In genomic region chr4:98261291-98262271, GRCh38 we compare ENCODE assay signal across 1 cellular context.
TF ChIP-seq lines count a peak whose summit lies in the region.

TSS of gene RAP1GDS1 (plus strand) at chr4:98261384. CDS start at chr4:98261566, 182 bp downstream.

TF ChIP-seq in HEK293, 187 proteins besides CTCF, POLR2A, EP300 and RAD21 (continued from another document and continues in another):
- TF ChIP-seq, protein P1, sequence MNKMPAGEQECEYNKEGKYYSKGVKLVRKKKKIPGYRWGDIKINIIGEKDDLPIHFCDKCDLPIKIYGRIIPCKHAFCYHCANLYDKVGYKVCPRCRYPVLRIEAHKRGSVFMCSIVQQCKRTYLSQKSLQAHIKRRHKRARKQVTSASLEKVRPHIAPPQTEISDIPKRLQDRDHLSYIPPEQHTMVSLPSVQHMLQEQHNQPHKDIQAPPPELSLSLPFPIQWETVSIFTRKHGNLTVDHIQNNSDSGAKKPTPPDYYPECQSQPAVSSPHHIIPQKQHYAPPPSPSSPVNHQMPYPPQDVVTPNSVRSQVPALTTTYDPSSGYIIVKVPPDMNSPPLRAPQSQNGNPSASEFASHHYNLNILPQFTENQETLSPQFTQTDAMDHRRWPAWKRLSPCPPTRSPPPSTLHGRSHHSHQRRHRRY (tag by site-specific recombination; IDR thresholded peaks at IDR 0.05): no peak
- TF ChIP-seq GLIS2 (tag by site-specific recombination; IDR thresholded peaks at IDR 0.05) (peak; percentile 70; the same call in 1 of the 2 replicates), KLF10 (tag by site-specific recombination; IDR thresholded peaks at IDR 0.05) (no peak), ZNF692 (tag by site-specific recombination; IDR thresholded peaks at IDR 0.05) (no peak), ZNF670 (tag by site-specific recombination; IDR thresholded peaks at IDR 0.05; ENCODE audit: low read depth) (no peak), ZNF623 (tag by site-specific recombination; IDR thresholded peaks at IDR 0.05) (no peak), ZNF837 (tag by site-specific recombination; IDR thresholded peaks at IDR 0.05) (no peak), ZNF114 (tag by site-specific recombination; IDR thresholded peaks at IDR 0.05) (no peak), ZNF558 (tag by site-specific recombination; IDR thresholded peaks at IDR 0.05) (no peak), OVOL3 (tag by site-specific recombination; IDR thresholded peaks at IDR 0.05) (no peak), ZBTB49 (tag by site-specific recombination; IDR thresholded peaks at IDR 0.05; ENCODE audit: low read depth) (no peak), ZBTB20 (tag by site-specific recombination; IDR thresholded peaks at IDR 0.05) (peak; percentile 84), PRDM10 (tag by site-specific recombination; IDR thresholded peaks at IDR 0.05) (peak; percentile 84), ZNF514 (tag by site-specific recombination; IDR thresholded peaks at IDR 0.05) (no peak), GLIS1 (tag by site-specific recombination; IDR thresholded peaks at IDR 0.05) (peak; percentile 70), ZNF600 (tag by site-specific recombination; IDR thresholded peaks at IDR 0.05) (no peak), RBAK (tag by site-specific recombination; IDR thresholded peaks at IDR 0.05) (no peak), SCRT1 (tag by site-specific recombination; IDR thresholded peaks at IDR 0.05; ENCODE audit: borderline replicate concordance) (no peak), ZSCAN4 (tag by site-specific recombination; IDR thresholded peaks at IDR 0.05) (no peak), ZNF501 (tag by site-specific recombination; IDR thresholded peaks at IDR 0.05) (no peak), ZNF76 (tag by site-specific recombination; IDR thresholded peaks at IDR 0.05; ENCODE audit: borderline replicate concordance, low read depth) (no peak)
- TF ChIP-seq, protein P2, sequence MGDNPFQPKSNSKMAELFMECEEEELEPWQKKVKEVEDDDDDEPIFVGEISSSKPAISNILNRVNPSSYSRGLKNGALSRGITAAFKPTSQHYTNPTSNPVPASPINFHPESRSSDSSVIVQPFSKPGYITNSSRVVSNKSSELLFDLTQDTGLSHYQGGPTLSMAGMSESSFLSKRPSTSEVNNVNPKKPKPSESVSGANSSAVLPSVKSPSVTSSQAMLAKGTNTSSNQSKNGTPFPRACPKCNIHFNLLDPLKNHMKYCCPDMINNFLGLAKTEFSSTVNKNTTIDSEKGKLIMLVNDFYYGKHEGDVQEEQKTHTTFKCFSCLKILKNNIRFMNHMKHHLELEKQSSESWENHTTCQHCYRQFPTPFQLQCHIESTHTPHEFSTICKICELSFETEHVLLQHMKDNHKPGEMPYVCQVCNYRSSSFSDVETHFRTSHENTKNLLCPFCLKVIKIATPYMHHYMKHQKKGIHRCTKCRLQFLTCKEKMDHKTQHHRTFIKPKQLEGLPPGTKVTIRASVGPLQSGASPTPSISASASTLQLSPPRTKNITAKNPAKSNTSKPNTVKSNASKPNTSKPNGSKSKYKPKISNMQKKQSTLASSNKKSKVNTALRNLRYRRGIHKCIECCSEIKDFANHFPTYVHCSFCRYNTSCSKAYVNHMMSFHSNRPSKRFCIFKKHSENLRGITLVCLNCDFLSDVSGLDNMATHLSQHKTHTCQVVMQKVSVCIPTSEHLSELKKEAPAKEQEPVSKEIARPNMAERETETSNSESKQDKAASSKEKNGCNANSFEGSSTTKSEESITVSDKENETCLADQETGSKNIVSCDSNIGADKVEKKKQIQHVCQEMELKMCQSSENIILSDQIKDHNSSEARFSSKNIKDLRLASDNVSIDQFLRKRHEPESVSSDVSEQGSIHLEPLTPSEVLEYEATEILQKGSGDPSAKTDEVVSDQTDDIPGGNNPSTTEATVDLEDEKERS (tag by site-specific recombination; IDR thresholded peaks at IDR 0.05): no peak
- TF ChIP-seq, protein P3, sequence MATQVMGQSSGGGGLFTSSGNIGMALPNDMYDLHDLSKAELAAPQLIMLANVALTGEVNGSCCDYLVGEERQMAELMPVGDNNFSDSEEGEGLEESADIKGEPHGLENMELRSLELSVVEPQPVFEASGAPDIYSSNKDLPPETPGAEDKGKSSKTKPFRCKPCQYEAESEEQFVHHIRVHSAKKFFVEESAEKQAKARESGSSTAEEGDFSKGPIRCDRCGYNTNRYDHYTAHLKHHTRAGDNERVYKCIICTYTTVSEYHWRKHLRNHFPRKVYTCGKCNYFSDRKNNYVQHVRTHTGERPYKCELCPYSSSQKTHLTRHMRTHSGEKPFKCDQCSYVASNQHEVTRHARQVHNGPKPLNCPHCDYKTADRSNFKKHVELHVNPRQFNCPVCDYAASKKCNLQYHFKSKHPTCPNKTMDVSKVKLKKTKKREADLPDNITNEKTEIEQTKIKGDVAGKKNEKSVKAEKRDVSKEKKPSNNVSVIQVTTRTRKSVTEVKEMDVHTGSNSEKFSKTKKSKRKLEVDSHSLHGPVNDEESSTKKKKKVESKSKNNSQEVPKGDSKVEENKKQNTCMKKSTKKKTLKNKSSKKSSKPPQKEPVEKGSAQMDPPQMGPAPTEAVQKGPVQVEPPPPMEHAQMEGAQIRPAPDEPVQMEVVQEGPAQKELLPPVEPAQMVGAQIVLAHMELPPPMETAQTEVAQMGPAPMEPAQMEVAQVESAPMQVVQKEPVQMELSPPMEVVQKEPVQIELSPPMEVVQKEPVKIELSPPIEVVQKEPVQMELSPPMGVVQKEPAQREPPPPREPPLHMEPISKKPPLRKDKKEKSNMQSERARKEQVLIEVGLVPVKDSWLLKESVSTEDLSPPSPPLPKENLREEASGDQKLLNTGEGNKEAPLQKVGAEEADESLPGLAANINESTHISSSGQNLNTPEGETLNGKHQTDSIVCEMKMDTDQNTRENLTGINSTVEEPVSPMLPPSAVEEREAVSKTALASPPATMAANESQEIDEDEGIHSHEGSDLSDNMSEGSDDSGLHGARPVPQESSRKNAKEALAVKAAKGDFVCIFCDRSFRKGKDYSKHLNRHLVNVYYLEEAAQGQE (tag by site-specific recombination; IDR thresholded peaks at IDR 0.05): no peak
- TF ChIP-seq, protein P4, sequence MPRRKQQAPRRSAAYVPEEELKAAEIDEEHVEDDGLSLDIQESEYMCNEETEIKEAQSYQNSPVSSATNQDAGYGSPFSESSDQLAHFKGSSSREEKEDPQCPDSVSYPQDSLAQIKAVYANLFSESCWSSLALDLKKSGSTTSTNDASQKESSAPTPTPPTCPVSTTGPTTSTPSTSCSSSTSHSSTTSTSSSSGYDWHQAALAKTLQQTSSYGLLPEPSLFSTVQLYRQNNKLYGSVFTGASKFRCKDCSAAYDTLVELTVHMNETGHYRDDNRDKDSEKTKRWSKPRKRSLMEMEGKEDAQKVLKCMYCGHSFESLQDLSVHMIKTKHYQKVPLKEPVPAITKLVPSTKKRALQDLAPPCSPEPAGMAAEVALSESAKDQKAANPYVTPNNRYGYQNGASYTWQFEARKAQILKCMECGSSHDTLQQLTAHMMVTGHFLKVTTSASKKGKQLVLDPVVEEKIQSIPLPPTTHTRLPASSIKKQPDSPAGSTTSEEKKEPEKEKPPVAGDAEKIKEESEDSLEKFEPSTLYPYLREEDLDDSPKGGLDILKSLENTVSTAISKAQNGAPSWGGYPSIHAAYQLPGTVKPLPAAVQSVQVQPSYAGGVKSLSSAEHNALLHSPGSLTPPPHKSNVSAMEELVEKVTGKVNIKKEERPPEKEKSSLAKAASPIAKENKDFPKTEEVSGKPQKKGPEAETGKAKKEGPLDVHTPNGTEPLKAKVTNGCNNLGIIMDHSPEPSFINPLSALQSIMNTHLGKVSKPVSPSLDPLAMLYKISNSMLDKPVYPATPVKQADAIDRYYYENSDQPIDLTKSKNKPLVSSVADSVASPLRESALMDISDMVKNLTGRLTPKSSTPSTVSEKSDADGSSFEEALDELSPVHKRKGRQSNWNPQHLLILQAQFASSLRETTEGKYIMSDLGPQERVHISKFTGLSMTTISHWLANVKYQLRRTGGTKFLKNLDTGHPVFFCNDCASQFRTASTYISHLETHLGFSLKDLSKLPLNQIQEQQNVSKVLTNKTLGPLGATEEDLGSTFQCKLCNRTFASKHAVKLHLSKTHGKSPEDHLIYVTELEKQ (tag by site-specific recombination; IDR thresholded peaks at IDR 0.05; ENCODE audit: borderline replicate concordance): no peak
- TF ChIP-seq, protein P5, sequence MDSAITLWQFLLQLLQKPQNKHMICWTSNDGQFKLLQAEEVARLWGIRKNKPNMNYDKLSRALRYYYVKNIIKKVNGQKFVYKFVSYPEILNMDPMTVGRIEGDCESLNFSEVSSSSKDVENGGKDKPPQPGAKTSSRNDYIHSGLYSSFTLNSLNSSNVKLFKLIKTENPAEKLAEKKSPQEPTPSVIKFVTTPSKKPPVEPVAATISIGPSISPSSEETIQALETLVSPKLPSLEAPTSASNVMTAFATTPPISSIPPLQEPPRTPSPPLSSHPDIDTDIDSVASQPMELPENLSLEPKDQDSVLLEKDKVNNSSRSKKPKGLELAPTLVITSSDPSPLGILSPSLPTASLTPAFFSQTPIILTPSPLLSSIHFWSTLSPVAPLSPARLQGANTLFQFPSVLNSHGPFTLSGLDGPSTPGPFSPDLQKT (IDR thresholded peaks at IDR 0.05; ENCODE audit: borderline replicate concordance, low read depth, low read length): no peak
- TF ChIP-seq, protein P6, sequence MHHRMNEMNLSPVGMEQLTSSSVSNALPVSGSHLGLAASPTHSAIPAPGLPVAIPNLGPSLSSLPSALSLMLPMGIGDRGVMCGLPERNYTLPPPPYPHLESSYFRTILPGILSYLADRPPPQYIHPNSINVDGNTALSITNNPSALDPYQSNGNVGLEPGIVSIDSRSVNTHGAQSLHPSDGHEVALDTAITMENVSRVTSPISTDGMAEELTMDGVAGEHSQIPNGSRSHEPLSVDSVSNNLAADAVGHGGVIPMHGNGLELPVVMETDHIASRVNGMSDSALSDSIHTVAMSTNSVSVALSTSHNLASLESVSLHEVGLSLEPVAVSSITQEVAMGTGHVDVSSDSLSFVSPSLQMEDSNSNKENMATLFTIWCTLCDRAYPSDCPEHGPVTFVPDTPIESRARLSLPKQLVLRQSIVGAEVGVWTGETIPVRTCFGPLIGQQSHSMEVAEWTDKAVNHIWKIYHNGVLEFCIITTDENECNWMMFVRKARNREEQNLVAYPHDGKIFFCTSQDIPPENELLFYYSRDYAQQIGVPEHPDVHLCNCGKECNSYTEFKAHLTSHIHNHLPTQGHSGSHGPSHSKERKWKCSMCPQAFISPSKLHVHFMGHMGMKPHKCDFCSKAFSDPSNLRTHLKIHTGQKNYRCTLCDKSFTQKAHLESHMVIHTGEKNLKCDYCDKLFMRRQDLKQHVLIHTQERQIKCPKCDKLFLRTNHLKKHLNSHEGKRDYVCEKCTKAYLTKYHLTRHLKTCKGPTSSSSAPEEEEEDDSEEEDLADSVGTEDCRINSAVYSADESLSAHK (tag by site-specific recombination; IDR thresholded peaks at IDR 0.05): no peak
